Comparison of ENCODE assay signal across 1 cellular context in the genomic region with DNA sequence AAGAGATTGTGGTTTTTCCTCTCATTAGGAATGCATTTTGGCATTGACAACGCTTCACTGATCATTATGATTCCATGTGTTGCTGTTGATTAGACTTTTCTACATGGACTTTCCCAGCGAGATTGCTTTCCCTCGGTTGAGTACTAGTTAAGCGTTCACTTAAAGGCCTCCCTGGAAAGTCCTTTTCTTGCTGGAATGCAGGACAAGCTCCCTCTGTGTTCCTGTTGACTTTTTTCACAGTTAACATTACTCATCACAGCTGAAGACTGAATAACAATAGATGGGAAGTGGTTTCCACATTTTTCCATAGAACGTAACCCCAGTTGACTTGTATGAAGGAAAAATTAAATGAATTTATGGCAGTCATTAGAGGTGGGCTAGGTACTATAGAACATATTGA.
TF ChIP-seq lines count a peak whose summit lies in the region.

No MANE protein-coding gene starts in this region.

TF ChIP-seq in GM23338, 12 proteins besides CTCF, POLR2A, EP300 and RAD21 (continued from another document):
- TF ChIP-seq ZNF462 (CRISPR knock-in tag; IDR thresholded peaks at IDR 0.05), result no peak
